27 cellular contexts compared by ENCODE assay signal in genomic region chr4:68780232-68780631, GRCh38. TPM values are rescaled to one million over a fixed set of nuclear protein-coding genes. Genes with fewer than 3 reads are reported as not detected.
A peak's percentile ranks its signal among the peaks of the same experiment; 100 is the strongest.
DNase-seq lines count a peak whose midpoint lies in the region; ATAC-seq, FAIRE-seq and TF ChIP-seq lines count a peak whose summit lies in the region.
"Had no signal": no experiment of that assay in that cellular context is flagged by ENCODE, and none has a peak within 500 bp of the region (broad histone marks: within the 10 kb centered on the region; RNA-seq: fewer than 3 reads in every experiment).

No MANE protein-coding gene starts in this region.

- no peak for ATAC-seq in pancreas
- ATAC-seq: A549 had no signal

- no peaks in the 10 kb centered on the region for H3K27me3 ChIP-seq in pancreas
- H3K27me3 ChIP-seq: BE2C; BLaER1 treated with 17β-estradiol and CSF1 and Interleukin-3, amounts not matched to agents 10 nM and 100 nM had no signal

- no peaks in the 10 kb centered on the region for H3K36me3 ChIP-seq in pancreas
- H3K36me3 ChIP-seq: BE2C; BLaER1 treated with 17β-estradiol and CSF1 and Interleukin-3, amounts not matched to agents 10 nM and 100 nM; HAP-1 had no signal

- no peak for TF ChIP-seq CTCF in pancreas (IDR thresholded peaks at IDR 0.05)

- no peak overlapping the region for H3K27ac ChIP-seq in pancreas
- H3K27ac ChIP-seq: 22Rv1; A549; BLaER1 treated with 17β-estradiol and CSF1 and Interleukin-3, amounts not matched to agents 10 nM and 100 nM had no signal

- intact Hi-C loops in pancreas (cut with DNase I) = no loop called here

- H3K4me3 ChIP-seq in pancreas = no peak overlapping the region
- H3K4me3 ChIP-seq: A549; BLaER1 treated with 17β-estradiol and CSF1 and Interleukin-3, amounts not matched to agents 10 nM and 100 nM; HAP-1 had no signal

- WGBS in pancreas, 2 donors = 45 to 53% methylated on average over 1 of the region's 1 CpG

- DNase-seq in pancreas (no peak), NK-92 (lab: John Stamatoyannopoulos, UW; ENCODE audit: unreplicated experiment) (no peak), SKM-1 treated with dmso at 0.1 percent for 144 hours (lab: John Stamatoyannopoulos, UW; ENCODE audit: unreplicated experiment) (no peak)
- no peak for DNase-seq in activated effector memory CD4-positive, alpha-beta T cell treated with anti-CD3 and anti-CD28 coated beads, Interleukin-2, amount 50 U/mL, for 16 hours
- no peak for DNase-seq in activated CD4-positive, alpha-beta T cell treated with anti-CD3 and anti-CD28 coated beads for 1 hour
- DNase-seq: ACHN; AML-193; BE2C; CD4-positive, alpha-beta T cell; CD8-positive, alpha-beta memory T cell; DMS 273 treated with DMSO at 0.1 percent for 48 hours; DMS79; EL; GF-D8; GOT3; HFFc6 had no signal

- H3K9me3 ChIP-seq in pancreas = no peaks in the 10 kb centered on the region
- H3K9me3 ChIP-seq: BE2C, HAP-1 had no signal

- FAIRE-seq in A204.1 (lab: Jason Lieb, UNC) (peak; percentile 98), TTC549 (lab: Jason Lieb, UNC) (peak; percentile 94), endometrium (lab: Jason Lieb, UNC) (peak; percentile 41), pancreas (lab: Jason Lieb, UNC) (peak; percentile 91)
- FAIRE-seq: A549, D721Med, GM12891, H54 had no signal

- H3K4me1 ChIP-seq in pancreas = peaks cover 0 to 9% (median 3%) of the 10 kb centered on the region in 3 donors
- H3K4me1 ChIP-seq: A549; BE2C; BLaER1 treated with 17β-estradiol and CSF1 and Interleukin-3, amounts not matched to agents 10 nM and 100 nM; HAP-1 had no signal

RNA-seq across cellular contexts. Expression of gene UGT2B10, which starts 35.6 kb away (rescaled TPM):
- total RNA-seq in pancreas = under 1 TPM in 1 of 6 donors, not detected in 5; 0.25 TPM
- polyA plus RNA-seq in pancreas = not detected
- total RNA-seq: CD4-positive, alpha-beta T cell; CD8-positive, alpha-beta memory T cell; HFFc6 had no signal
- polyA plus RNA-seq: CD14-positive monocyte; CD8-positive, alpha-beta memory T cell had no signal
